In genomic region chr12:95197636-95198035, GRCh38 we compare ENCODE assay signal across 3 cellular contexts.
TF ChIP-seq lines count a peak whose summit lies in the region.

No MANE protein-coding gene starts in this region.

TF ChIP-seq in A549, 52 proteins besides CTCF, POLR2A, EP300 and RAD21:
- TF ChIP-seq TFCP2L1 (CRISPR knock-in tag; IDR thresholded peaks at IDR 0.05): no peak
- no peak for TF ChIP-seq REST (IDR thresholded peaks at IDR 0.05)
- no peak for TF ChIP-seq MAFK (IDR thresholded peaks at IDR 0.05; ENCODE audit: partially characterized antibody)
- no peak for TF ChIP-seq BHLHE40 (IDR thresholded peaks at IDR 0.05; ENCODE audit: low read depth, low read length)
- TF ChIP-seq JUN (IDR thresholded peaks at IDR 0.05): no peak
- no peak for TF ChIP-seq E2F6 (IDR thresholded peaks at IDR 0.05; ENCODE audit: borderline replicate concordance, low read depth)
- TF ChIP-seq KDM5A (IDR thresholded peaks at IDR 0.05): no peak

TF ChIP-seq in GM23338, 12 proteins besides CTCF, POLR2A, EP300 and RAD21:
- no peak for TF ChIP-seq EZH2phosphoT487 (IDR thresholded peaks at IDR 0.05; ENCODE audit: unreplicated experiment)
- no peak for TF ChIP-seq CREB1 (CRISPR knock-in tag; IDR thresholded peaks at IDR 0.05; ENCODE audit: low read depth)
- no peak for TF ChIP-seq ZNF331 (CRISPR knock-in tag; IDR thresholded peaks at IDR 0.05; ENCODE audit: low read depth)
- TF ChIP-seq JUNB (IDR thresholded peaks at IDR 0.05; ENCODE audit: unreplicated experiment): no peak

TF ChIP-seq in GM12878, 131 proteins besides CTCF, POLR2A, EP300 and RAD21:
- TF ChIP-seq RUNX3 (IDR thresholded peaks at IDR 0.05; ENCODE audit: low read length) (peak; percentile 42), DPF2 (IDR thresholded peaks at IDR 0.05) (no peak)
